ENCODE assay signal across 1 cellular context in genomic region chr9:114484854-114485443, GRCh38.
TF ChIP-seq lines count a peak whose summit lies in the region.

No MANE protein-coding gene starts in this region.

TF ChIP-seq in K562, 482 proteins besides CTCF, POLR2A, EP300 and RAD21 (continued from another document and continues in another):
- peak; percentile 48; the same call in 1 of the 2 replicates for TF ChIP-seq ZBTB9 (CRISPR knock-in tag; IDR thresholded peaks at IDR 0.05)
- TF ChIP-seq PYGO2 (tag; IDR thresholded peaks at IDR 0.05), result no peak
- 0 out of 2 replicates have a peak, but pooled peaks have one; percentile 15 for TF ChIP-seq ZNF239 (CRISPR knock-in tag; IDR thresholded peaks at IDR 0.05)
- TF ChIP-seq FOXK2 (conservative IDR thresholded peaks at IDR 0.05 in 1 of 2, IDR thresholded peaks at IDR 0.05 in 1 of 2; ENCODE audit: low read depth in 2 of 2), result peak; percentile 58 to 73; a peak in 2 of 4 replicates
- TF ChIP-seq MAZ (CRISPR knock-in tag; conservative IDR thresholded peaks at IDR 0.05 in 1 of 2, IDR thresholded peaks at IDR 0.05 in 1 of 2), result peak in 1 of 2 experiments; percentile 49; a peak in 1 of 4 replicates
- TF ChIP-seq PPARD (CRISPR knock-in tag; IDR thresholded peaks at IDR 0.05), result no peak
- no peak for TF ChIP-seq CREBBP (IDR thresholded peaks at IDR 0.05; ENCODE audit: low read depth, low read length)
- TF ChIP-seq ZNF232 (CRISPR knock-in tag; IDR thresholded peaks at IDR 0.05), result no peak
- TF ChIP-seq FOSL1 (tag; conservative IDR thresholded peaks at IDR 0.05), result peak; percentile 100
- TF ChIP-seq MEF2A (IDR thresholded peaks at IDR 0.05; ENCODE audit: control insufficient read depth, low read depth, low read length), result peak; percentile 74; the same call in 1 of the 2 replicates
- TF ChIP-seq MAFK (IDR thresholded peaks at IDR 0.05; ENCODE audit: low read length), result peak; percentile 25; the same call in 1 of the 2 replicates
- TF ChIP-seq CBX3 (IDR thresholded peaks at IDR 0.05; ENCODE audit: borderline replicate concordance in 1 of 2, low read length in 2 of 2), result peak in 1 of 2 experiments; percentile 73; a peak in 1 of 3 replicates
- TF ChIP-seq ZBTB33 (CRISPR knock-in tag; IDR thresholded peaks at IDR 0.05), result 0 out of 2 replicates have a peak, but pooled peaks have one; percentile 23
- TF ChIP-seq CC2D1A (IDR thresholded peaks at IDR 0.05), result 0 out of 2 replicates have a peak, but pooled peaks have one; percentile 10
- TF ChIP-seq KDM1A (IDR thresholded peaks at IDR 0.05), result peak; percentile 57 to 76
- TF ChIP-seq PTRF (tag; IDR thresholded peaks at IDR 0.05), result no peak
- TF ChIP-seq, protein P1, sequence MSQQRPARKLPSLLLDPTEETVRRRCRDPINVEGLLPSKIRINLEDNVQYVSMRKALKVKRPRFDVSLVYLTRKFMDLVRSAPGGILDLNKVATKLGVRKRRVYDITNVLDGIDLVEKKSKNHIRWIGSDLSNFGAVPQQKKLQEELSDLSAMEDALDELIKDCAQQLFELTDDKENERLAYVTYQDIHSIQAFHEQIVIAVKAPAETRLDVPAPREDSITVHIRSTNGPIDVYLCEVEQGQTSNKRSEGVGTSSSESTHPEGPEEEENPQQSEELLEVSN (IDR thresholded peaks at IDR 0.05; ENCODE audit: borderline replicate concordance in 1 of 2, extremely low read depth in 1 of 2, insufficient read depth in 1 of 2, insufficient read length in 1 of 2, low read depth in 1 of 2, low read length in 1 of 2, poor library complexity in 1 of 2, severe bottlenecking in 1 of 2), result peak; percentile 45 to 72
- TF ChIP-seq RBBP5 (IDR thresholded peaks at IDR 0.05; ENCODE audit: borderline replicate concordance, insufficient read depth, low read length, poor library complexity, severe bottlenecking), result peak; percentile 43
- no peak for TF ChIP-seq LARP7 (IDR thresholded peaks at IDR 0.05)
- no peak for TF ChIP-seq RERE (CRISPR knock-in tag; IDR thresholded peaks at IDR 0.05; ENCODE audit: borderline replicate concordance)
- TF ChIP-seq POLR3G (IDR thresholded peaks at IDR 0.05; ENCODE audit: extremely low read depth, insufficient read length, insufficient replicate concordance), result no peak
- no peak for TF ChIP-seq TCF7 (IDR thresholded peaks at IDR 0.05; ENCODE audit: borderline replicate concordance)
- peak; percentile 94 for TF ChIP-seq SMARCE1 (IDR thresholded peaks at IDR 0.05)
- TF ChIP-seq USF1 (CRISPR knock-in tag; IDR thresholded peaks at IDR 0.05), result peak; percentile 63
- TF ChIP-seq ZNF134 (CRISPR knock-in tag; conservative IDR thresholded peaks at IDR 0.05), result 0 out of 2 replicates have a peak, but pooled peaks have one; percentile 18
- TF ChIP-seq AFF4 (CRISPR knock-in tag; IDR thresholded peaks at IDR 0.05), result no peak
- peak; percentile 85 for TF ChIP-seq ZFP36 (IDR thresholded peaks at IDR 0.05; ENCODE audit: low read depth, low read length, partially characterized antibody)
- peak; percentile 100 for TF ChIP-seq BRD9 (IDR thresholded peaks at IDR 0.05; ENCODE audit: low read depth, partially characterized antibody)
- TF ChIP-seq, protein P2, sequence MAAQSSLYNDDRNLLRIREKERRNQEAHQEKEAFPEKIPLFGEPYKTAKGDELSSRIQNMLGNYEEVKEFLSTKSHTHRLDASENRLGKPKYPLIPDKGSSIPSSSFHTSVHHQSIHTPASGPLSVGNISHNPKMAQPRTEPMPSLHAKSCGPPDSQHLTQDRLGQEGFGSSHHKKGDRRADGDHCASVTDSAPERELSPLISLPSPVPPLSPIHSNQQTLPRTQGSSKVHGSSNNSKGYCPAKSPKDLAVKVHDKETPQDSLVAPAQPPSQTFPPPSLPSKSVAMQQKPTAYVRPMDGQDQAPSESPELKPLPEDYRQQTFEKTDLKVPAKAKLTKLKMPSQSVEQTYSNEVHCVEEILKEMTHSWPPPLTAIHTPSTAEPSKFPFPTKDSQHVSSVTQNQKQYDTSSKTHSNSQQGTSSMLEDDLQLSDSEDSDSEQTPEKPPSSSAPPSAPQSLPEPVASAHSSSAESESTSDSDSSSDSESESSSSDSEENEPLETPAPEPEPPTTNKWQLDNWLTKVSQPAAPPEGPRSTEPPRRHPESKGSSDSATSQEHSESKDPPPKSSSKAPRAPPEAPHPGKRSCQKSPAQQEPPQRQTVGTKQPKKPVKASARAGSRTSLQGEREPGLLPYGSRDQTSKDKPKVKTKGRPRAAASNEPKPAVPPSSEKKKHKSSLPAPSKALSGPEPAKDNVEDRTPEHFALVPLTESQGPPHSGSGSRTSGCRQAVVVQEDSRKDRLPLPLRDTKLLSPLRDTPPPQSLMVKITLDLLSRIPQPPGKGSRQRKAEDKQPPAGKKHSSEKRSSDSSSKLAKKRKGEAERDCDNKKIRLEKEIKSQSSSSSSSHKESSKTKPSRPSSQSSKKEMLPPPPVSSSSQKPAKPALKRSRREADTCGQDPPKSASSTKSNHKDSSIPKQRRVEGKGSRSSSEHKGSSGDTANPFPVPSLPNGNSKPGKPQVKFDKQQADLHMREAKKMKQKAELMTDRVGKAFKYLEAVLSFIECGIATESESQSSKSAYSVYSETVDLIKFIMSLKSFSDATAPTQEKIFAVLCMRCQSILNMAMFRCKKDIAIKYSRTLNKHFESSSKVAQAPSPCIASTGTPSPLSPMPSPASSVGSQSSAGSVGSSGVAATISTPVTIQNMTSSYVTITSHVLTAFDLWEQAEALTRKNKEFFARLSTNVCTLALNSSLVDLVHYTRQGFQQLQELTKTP (IDR thresholded peaks at IDR 0.05; ENCODE audit: low read depth in 1 of 2, partially characterized antibody in 2 of 2), result peak; percentile 70 to 75
- TF ChIP-seq CHAMP1 (IDR thresholded peaks at IDR 0.05), result no peak
- TF ChIP-seq, protein P3, sequence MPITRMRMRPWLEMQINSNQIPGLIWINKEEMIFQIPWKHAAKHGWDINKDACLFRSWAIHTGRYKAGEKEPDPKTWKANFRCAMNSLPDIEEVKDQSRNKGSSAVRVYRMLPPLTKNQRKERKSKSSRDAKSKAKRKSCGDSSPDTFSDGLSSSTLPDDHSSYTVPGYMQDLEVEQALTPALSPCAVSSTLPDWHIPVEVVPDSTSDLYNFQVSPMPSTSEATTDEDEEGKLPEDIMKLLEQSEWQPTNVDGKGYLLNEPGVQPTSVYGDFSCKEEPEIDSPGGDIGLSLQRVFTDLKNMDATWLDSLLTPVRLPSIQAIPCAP (CRISPR knock-in tag; IDR thresholded peaks at IDR 0.05; ENCODE audit: borderline replicate concordance), result 0 out of 2 replicates have a peak, but pooled peaks have one; percentile 40
- no peak for TF ChIP-seq POLR2H (tag; IDR thresholded peaks at IDR 0.05; ENCODE audit: low read depth)
